ENCODE assay signal across 27 cellular contexts in the genomic region with DNA sequence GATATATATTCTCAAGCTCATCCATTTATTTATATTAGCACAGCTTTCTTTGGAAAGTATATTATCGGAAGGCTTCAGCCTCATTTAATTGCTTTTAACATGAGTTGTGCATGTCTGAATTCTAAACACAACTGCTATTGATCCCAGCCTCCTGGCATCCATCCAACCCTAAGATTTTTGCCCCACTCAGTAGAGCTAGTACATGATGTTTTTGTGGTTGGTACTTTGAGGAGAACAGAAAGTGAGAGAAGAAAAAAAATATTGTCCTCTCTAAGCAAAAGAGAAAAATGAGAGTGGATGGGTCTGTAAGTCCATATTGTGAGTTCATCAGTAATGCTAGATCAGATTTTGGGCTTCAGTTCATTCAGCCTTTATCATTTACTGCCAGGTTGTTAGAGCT.
"Had no signal": no experiment of that assay in that cellular context is flagged by ENCODE, and none has a peak within 500 bp of the region (broad histone marks: within the 10 kb centered on the region; RNA-seq: fewer than 3 reads in every experiment).

No MANE protein-coding gene starts in this region.

- H3K27ac ChIP-seq: adrenal gland, body of pancreas, esophagus squamous epithelium, left lung, neural progenitor cell, parathyroid adenoma, right atrium auricular region, spleen, suprapubic skin, tibial artery, VCaP had no signal

- DNase-seq: activated CD4-positive, alpha-beta T cell treated with anti-CD3 and anti-CD28 coated beads for 4 hours; activated CD4-positive, alpha-beta T cell treated with anti-CD3 and anti-CD28 coated beads, Interleukin-2, amount 50 U/mL, for 4 hours; activated CD8-positive, alpha-beta memory T cell treated with anti-CD3 and anti-CD28 coated beads for 24 hours; activated effector memory CD4-positive, alpha-beta T cell treated with anti-CD3 and anti-CD28 coated beads, Interleukin-2, amount 50 U/mL, for 16 hours; activated naive CD4-positive, alpha-beta T cell treated with anti-CD3 and anti-CD28 coated beads for 36 hours; activated naive CD8-positive, alpha-beta T cell treated with anti-CD3 and anti-CD28 coated beads for 36 hours; activated T-cell treated with anti-CD3 and anti-CD28 coated beads, Interleukin-2, amount 50 U/mL, for 1 hour; adrenal gland; aorta; body of pancreas; dermis blood vessel endothelial cell; effector CD4-positive, alpha-beta T cell; esophagus squamous epithelium; kidney glomerular epithelial cell; left lung; mesendoderm; natural killer cell; occipital lobe; spleen; stimulated activated naive CD4-positive, alpha-beta T cell; tibial artery had no signal

- H3K9me3 ChIP-seq: adrenal gland, body of pancreas, esophagus squamous epithelium, left lung, right atrium auricular region, spleen, suprapubic skin, tibial artery had no signal

- H3K27me3 ChIP-seq: adrenal gland, body of pancreas, esophagus squamous epithelium, left lung, neural progenitor cell, right atrium auricular region, spleen, suprapubic skin, tibial artery had no signal

- H3K36me3 ChIP-seq: adrenal gland, left lung, neural progenitor cell, right atrium auricular region, spleen, suprapubic skin, tibial artery had no signal

- H3K4me1 ChIP-seq: adrenal gland, body of pancreas, left lung, neural progenitor cell, parathyroid adenoma, right atrium auricular region, spleen, suprapubic skin, tibial artery had no signal

- H3K4me3 ChIP-seq: adrenal gland, body of pancreas, esophagus squamous epithelium, left lung, lung, neural progenitor cell, right atrium auricular region, spleen, suprapubic skin, tibial artery had no signal

- ATAC-seq: body of pancreas, left lung, natural killer cell had no signal
